ENCODE assay signal across 8 cellular contexts in genomic region chr14:64707661-64708060, GRCh38. TPM values are rescaled to one million over a fixed set of nuclear protein-coding genes. Genes with fewer than 3 reads are reported as not detected.
DNase-seq lines count a peak whose midpoint lies in the region; ATAC-seq and TF ChIP-seq lines count a peak whose summit lies in the region.

No MANE protein-coding gene starts in this region.

- H3K27me3 Mint-ChIP-seq in activated T-cell treated with anti-CD3 and anti-CD28 coated beads, Interleukin-2, amount 50 U/mL, for 24 hours = peaks cover 29% of the 10 kb centered on the region
- H3K27me3 Mint-ChIP-seq in activated T-helper 17 cell treated with anti-CD3 and anti-CD28 coated beads, Interleukin-2, amount 50 U/mL, for 72 hours = no peaks in the 10 kb centered on the region

- peaks cover 51% of the 10 kb centered on the region for H3K4me1 Mint-ChIP-seq in activated T-cell treated with anti-CD3 and anti-CD28 coated beads, Interleukin-2, amount 50 U/mL, for 24 hours (ENCODE audit: low read depth)
- peaks cover 56% of the 10 kb centered on the region for H3K4me1 Mint-ChIP-seq in activated T-helper 17 cell treated with anti-CD3 and anti-CD28 coated beads, Interleukin-2, amount 50 U/mL, for 72 hours

- 38% methylated on average over 7 of the region's 7 CpGs for WGBS in suprapubic skin

- H3K9ac ChIP-seq in iPS-18a (ENCODE audit: low read length) = no peak overlapping the region

- no peak overlapping the region for H3K4me3 Mint-ChIP-seq in activated T-cell treated with anti-CD3 and anti-CD28 coated beads, Interleukin-2, amount 50 U/mL, for 24 hours
- peak overlapping the region; percentile 85 for H3K4me3 Mint-ChIP-seq in activated T-helper 17 cell treated with anti-CD3 and anti-CD28 coated beads, Interleukin-2, amount 50 U/mL, for 72 hours

- H3K36me3 ChIP-seq in iPS-18a (ENCODE audit: control insufficient read depth, low read depth, low read length) = no peaks in the 10 kb centered on the region
- no peaks in the 10 kb centered on the region for H3K36me3 ChIP-seq in suprapubic skin

- no peaks in the 10 kb centered on the region for H3K36me3 Mint-ChIP-seq in activated T-cell treated with anti-CD3 and anti-CD28 coated beads, Interleukin-2, amount 50 U/mL, for 24 hours (ENCODE audit: low read depth)
- no peaks in the 10 kb centered on the region for H3K36me3 Mint-ChIP-seq in activated T-helper 17 cell treated with anti-CD3 and anti-CD28 coated beads, Interleukin-2, amount 50 U/mL, for 72 hours (ENCODE audit: low read depth)

- no peak for TF ChIP-seq EP300 in suprapubic skin (IDR thresholded peaks at IDR 0.05)

- ATAC-seq in activated T-helper 17 cell treated with anti-CD3 and anti-CD28 coated beads, Interleukin-2, amount 50 U/mL, for 72 hours (replicated peaks) = peak; percentile 66

- peaks cover 2% of the 10 kb centered on the region for H3K9me3 Mint-ChIP-seq in activated T-cell treated with anti-CD3 and anti-CD28 coated beads, Interleukin-2, amount 50 U/mL, for 24 hours
- peaks cover 2% of the 10 kb centered on the region for H3K9me3 Mint-ChIP-seq in activated T-helper 17 cell treated with anti-CD3 and anti-CD28 coated beads, Interleukin-2, amount 50 U/mL, for 72 hours

- no peak for TF ChIP-seq POLR2A in suprapubic skin (IDR thresholded peaks at IDR 0.05)

- H3K27ac Mint-ChIP-seq in activated T-cell treated with anti-CD3 and anti-CD28 coated beads, Interleukin-2, amount 50 U/mL, for 24 hours = peak overlapping the region; percentile 10
- peak overlapping the region; percentile 84 for H3K27ac Mint-ChIP-seq in activated T-helper 17 cell treated with anti-CD3 and anti-CD28 coated beads, Interleukin-2, amount 50 U/mL, for 72 hours

- no peaks in the 10 kb centered on the region for H3K9me3 ChIP-seq in iPS-18a (ENCODE audit: control insufficient read depth, low read depth, low read length)
- H3K9me3 ChIP-seq in suprapubic skin = no peaks in the 10 kb centered on the region

- H3K4me3 ChIP-seq in iPS-18a (ENCODE audit: low read length) (peak overlapping the region; percentile 71), suprapubic skin (no peak overlapping the region)

- no peak overlapping the region for H3K27ac ChIP-seq in iPS-18a (ENCODE audit: low read length)
- H3K27ac ChIP-seq in suprapubic skin = peak overlapping the region; percentile 93

- TF ChIP-seq CTCF in suprapubic skin (IDR thresholded peaks at IDR 0.05) = no peak
- TF ChIP-seq CTCF in GM13977 (IDR thresholded peaks at IDR 0.05; ENCODE audit: extremely low read depth, insufficient read depth, missing control alignments) = no peak

- in situ Hi-C loops in GM13977 (cut with MboI; ENCODE audit: low pct_unique_long_range_greater_than_20kb, low sequenced_read_pairs, unreplicated experiment) = no loop called here

- DNase-seq in activated T-cell treated with anti-CD3 and anti-CD28 coated beads, Interleukin-2, amount 50 U/mL, for 24 hours = no peak
- no peak for DNase-seq in activated T-cell treated with anti-CD3 and anti-CD28 coated beads, Interleukin-2, amount 50 U/mL, for 1 hour
- DNase-seq in suprapubic skin (ENCODE audit: low spot score in 2 of 2) (peak; percentile 33 to 40), GM13977 (ENCODE audit: low spot score) (no peak), SHP77 (lab: John Stamatoyannopoulos, UW) (no peak), amniotic stem cell (lab: John Stamatoyannopoulos, UW) (no peak)

- H3K27me3 ChIP-seq in iPS-18a (ENCODE audit: control insufficient read depth, insufficient read depth, low read length) (peaks cover 7% of the 10 kb centered on the region), suprapubic skin (no peaks in the 10 kb centered on the region)

- H3K4me1 ChIP-seq in iPS-18a (ENCODE audit: control insufficient read depth, low read depth, low read length) (peaks cover 46% of the 10 kb centered on the region), suprapubic skin (peaks cover 84% of the 10 kb centered on the region)

RNA-seq across cellular contexts. Expression of gene PLEKHG3, which starts 3.4 kb away (rescaled TPM):
- 10 to 100 TPM; 17.2 to 19.2 TPM for total RNA-seq in activated T-helper 17 cell treated with anti-CD3 and anti-CD28 coated beads, Interleukin-2, amount 50 U/mL, for 72 hours
- 100 to 1,000 TPM in 1 of 4 donors, 10 to 100 TPM in 3; 60.4 to 140 (median 96.5) TPM for total RNA-seq in suprapubic skin

Comparison
In these comparisons a context has a peak if more than half of its experiments do, and no peak if none do; other contexts are left out.
1. DNase-seq: peak in suprapubic skin (2 of 2); none in activated T-cell treated with anti-CD3 and anti-CD28 coated beads, Interleukin-2, amount 50 U/mL, for 24 hours (single experiment), activated T-cell treated with anti-CD3 and anti-CD28 coated beads, Interleukin-2, amount 50 U/mL, for 1 hour (single experiment), GM13977 (single experiment), SHP77 (0 of 2) and amniotic stem cell (single experiment).